In genomic region chr13:114087430-114087829, GRCh38 we compare ENCODE assay signal across 23 cellular contexts. TPM values are rescaled to one million over a fixed set of nuclear protein-coding genes. Genes with fewer than 3 reads are reported as not detected.
A peak's percentile ranks its signal among the peaks of the same experiment; 100 is the strongest.
DNase-seq lines count a peak whose midpoint lies in the region; ATAC-seq and TF ChIP-seq lines count a peak whose summit lies in the region.
"Had no signal": no experiment of that assay in that cellular context is flagged by ENCODE, and none has a peak within 500 bp of the region (broad histone marks: within the 10 kb centered on the region; RNA-seq: fewer than 3 reads in every experiment).

No MANE protein-coding gene starts in this region.

- no peaks in the 10 kb centered on the region for H3K27me3 Mint-ChIP-seq in activated T-cell treated with anti-CD3 and anti-CD28 coated beads, Interleukin-2, amount 50 U/mL, for 24 hours
- no peaks in the 10 kb centered on the region for H3K27me3 Mint-ChIP-seq in activated T-cell treated with anti-CD3 and anti-CD28 coated beads, Interleukin-2, amount 50 U/mL, for 4 hours (ENCODE audit: low read depth)
- no peaks in the 10 kb centered on the region for H3K27me3 Mint-ChIP-seq in neural progenitor cell (ENCODE audit: insufficient read depth, low read depth)
- H3K27me3 Mint-ChIP-seq: activated T-helper 17 cell treated with anti-CD3 and anti-CD28 coated beads, Interleukin-2, amount 50 U/mL, for 72 hours; CD4-positive, alpha-beta memory T cell; memory B cell had no signal

- 83 to 87% (median 85%) methylated on average over 10 to 18 of the region's 18 CpGs for WGBS in adrenal gland, 4 donors

- peaks cover 29% of the 10 kb centered on the region for H3K4me1 Mint-ChIP-seq in activated T-cell treated with anti-CD3 and anti-CD28 coated beads, Interleukin-2, amount 50 U/mL, for 24 hours (ENCODE audit: low read depth)
- H3K4me1 Mint-ChIP-seq in activated T-cell treated with anti-CD3 and anti-CD28 coated beads, Interleukin-2, amount 50 U/mL, for 4 hours (ENCODE audit: low read depth): peaks cover 37% of the 10 kb centered on the region
- H3K4me1 Mint-ChIP-seq in neural progenitor cell: peaks cover 5% of the 10 kb centered on the region

- no peaks in the 10 kb centered on the region for H3K27me3 ChIP-seq in adrenal gland
- H3K27me3 ChIP-seq in neural progenitor cell: peaks cover 60% of the 10 kb centered on the region
- no peaks in the 10 kb centered on the region for H3K27me3 ChIP-seq in BE2C
- H3K27me3 ChIP-seq in H7 (ENCODE audit: control insufficient read depth, insufficient read depth, low read length): no peaks in the 10 kb centered on the region
- H3K27me3 ChIP-seq: MG63 had no signal

- no peaks in the 10 kb centered on the region for H3K79me2 ChIP-seq in neural progenitor cell (ENCODE audit: low read depth)

- H3K27ac ChIP-seq in adrenal gland: no peak overlapping the region
- no peak overlapping the region for H3K27ac ChIP-seq in neural progenitor cell

- peak overlapping the region; percentile 59 for H3K27ac Mint-ChIP-seq in activated T-cell treated with anti-CD3 and anti-CD28 coated beads, Interleukin-2, amount 50 U/mL, for 24 hours
- H3K27ac Mint-ChIP-seq in neural progenitor cell: no peak overlapping the region
- H3K27ac Mint-ChIP-seq: activated T-helper 17 cell treated with anti-CD3 and anti-CD28 coated beads, Interleukin-2, amount 50 U/mL, for 72 hours; memory B cell had no signal

- H3K36me3 Mint-ChIP-seq in activated T-cell treated with anti-CD3 and anti-CD28 coated beads, Interleukin-2, amount 50 U/mL, for 24 hours (ENCODE audit: low read depth): peaks cover 50% of the 10 kb centered on the region
- peaks cover 11% of the 10 kb centered on the region for H3K36me3 Mint-ChIP-seq in activated T-cell treated with anti-CD3 and anti-CD28 coated beads, Interleukin-2, amount 50 U/mL, for 4 hours (ENCODE audit: insufficient read depth)
- H3K36me3 Mint-ChIP-seq in neural progenitor cell: peaks cover 24% of the 10 kb centered on the region

- no peak overlapping the region for H3K9ac ChIP-seq in neural progenitor cell
- H3K9ac ChIP-seq: SK-N-SH had no signal

- H3K4me2 ChIP-seq in neural progenitor cell: peak overlapping the region; percentile 73
- H3K4me2 ChIP-seq: SK-N-SH had no signal

- no peak overlapping the region for H2AFZ ChIP-seq in neural progenitor cell (replicated peaks)

- no peak for TF ChIP-seq POLR2A in adrenal gland (IDR thresholded peaks at IDR 0.05)

- H3K36me3 ChIP-seq in adrenal gland (replicated peaks in 1 of 2) (no peaks in the 10 kb centered on the region), neural progenitor cell (no peaks in the 10 kb centered on the region), BE2C (no peaks in the 10 kb centered on the region; the same call in 1 of the 2 replicates), H7 (replicated peaks; ENCODE audit: control insufficient read depth, insufficient read depth, low read length) (no peaks in the 10 kb centered on the region)
- H3K36me3 ChIP-seq: MG63 had no signal

- H3K4me1 ChIP-seq in adrenal gland (replicated peaks in 1 of 2): no peaks in the 10 kb centered on the region
- peaks cover 31% of the 10 kb centered on the region for H3K4me1 ChIP-seq in neural progenitor cell
- no peaks in the 10 kb centered on the region for H3K4me1 ChIP-seq in BE2C

- H3K4me3 ChIP-seq in adrenal gland (no peak overlapping the region), neural progenitor cell (peak overlapping the region; percentile 39), BE2C (ENCODE audit: low read depth, low read length) (no peak overlapping the region), H7 (ENCODE audit: insufficient read depth, low read depth, low read length) (no peak overlapping the region)
- H3K4me3 ChIP-seq: MG63 had no signal

- peaks cover 15% of the 10 kb centered on the region for H3K9me3 Mint-ChIP-seq in activated T-cell treated with anti-CD3 and anti-CD28 coated beads, Interleukin-2, amount 50 U/mL, for 24 hours
- peaks cover 15% of the 10 kb centered on the region for H3K9me3 Mint-ChIP-seq in activated T-cell treated with anti-CD3 and anti-CD28 coated beads, Interleukin-2, amount 50 U/mL, for 4 hours
- H3K9me3 Mint-ChIP-seq in neural progenitor cell: peaks cover 47% of the 10 kb centered on the region

- peak; percentile 21 for DNase-seq in activated T-cell treated with anti-CD3 and anti-CD28 coated beads, Interleukin-2, amount 50 U/mL, for 24 hours
- DNase-seq in activated T-cell treated with anti-CD3 and anti-CD28 coated beads, Interleukin-2, amount 50 U/mL, for 4 hours: no peak
- DNase-seq in ELF-1 (ENCODE audit: low read depth, low spot score): peak; percentile 35
- peak in 4 of 7 donors; percentile 0 to 31 (median 3) for DNase-seq in adrenal gland
- peak; percentile 54 for DNase-seq in neural progenitor cell (ENCODE audit: low spot score)
- no peak for DNase-seq in BE2C
- DNase-seq in COLO668 (lab: John Stamatoyannopoulos, UW; ENCODE audit: unreplicated experiment): no peak
- DNase-seq in H7: no peak
- DNase-seq: activated CD4-positive, alpha-beta T cell treated with anti-CD3 and anti-CD28 coated beads, Interleukin-2, amount 50 U/mL, for 4 hours; aorta; DMS79 treated with DMSO at 0.1 percent for 48 hours; effector CD8-positive, alpha-beta T cell; glutamatergic neuron; GOT3; MG63; NCI-H146; retina; SK-N-SH; stimulated activated naive CD4-positive, alpha-beta T cell treated with Interleukin-2 at 50 U/mL for 16 hours had no signal

- H4K20me1 ChIP-seq in neural progenitor cell (ENCODE audit: low read depth): no peaks in the 10 kb centered on the region

- H3K4me3 Mint-ChIP-seq in activated T-cell treated with anti-CD3 and anti-CD28 coated beads, Interleukin-2, amount 50 U/mL, for 24 hours: no peak overlapping the region
- no peak overlapping the region for H3K4me3 Mint-ChIP-seq in activated T-cell treated with anti-CD3 and anti-CD28 coated beads, Interleukin-2, amount 50 U/mL, for 4 hours
- no peak overlapping the region for H3K4me3 Mint-ChIP-seq in neural progenitor cell
- H3K4me3 Mint-ChIP-seq: activated T-helper 17 cell treated with anti-CD3 and anti-CD28 coated beads, Interleukin-2, amount 50 U/mL, for 72 hours; CD4-positive, alpha-beta memory T cell; memory B cell had no signal

- no peak for TF ChIP-seq CTCF in adrenal gland (IDR thresholded peaks at IDR 0.05)
- no peak for TF ChIP-seq CTCF in neural progenitor cell (IDR thresholded peaks at IDR 0.05)
- no peak for TF ChIP-seq CTCF in BE2C (IDR thresholded peaks at IDR 0.05; ENCODE audit: low read depth, low read length)

- no peak for ATAC-seq in activated T-cell treated with anti-CD3 and anti-CD28 coated beads, Interleukin-2, amount 50 U/mL, for 4 hours
- ATAC-seq: activated T-helper 17 cell treated with anti-CD3 and anti-CD28 coated beads, Interleukin-2, amount 50 U/mL, for 72 hours; Panc1 had no signal

- intact Hi-C loops in adrenal gland (cut with DNase I): no loop called here

- H3F3A ChIP-seq in neural progenitor cell (ENCODE audit: low read depth): peaks cover 13% of the 10 kb centered on the region

- H3K9me3 ChIP-seq in adrenal gland (replicated peaks in 1 of 3): no peaks in the 10 kb centered on the region
- H3K9me3 ChIP-seq in neural progenitor cell (ENCODE audit: low read depth): no peaks in the 10 kb centered on the region
- H3K9me3 ChIP-seq in BE2C: no peaks in the 10 kb centered on the region
- H3K9me3 ChIP-seq: SK-N-SH had no signal

RNA-seq across cellular contexts. Expression of gene RASA3, which starts 45.0 kb away (rescaled TPM):
- 10 to 100 TPM; 23.7 to 28.7 (median 26.6) TPM for total RNA-seq in activated T-cell treated with anti-CD3 and anti-CD28 coated beads, Interleukin-2, amount 50 U/mL, for 4 hours
- total RNA-seq in adrenal gland (10 to 100 TPM in 2 of 8 donors, 1 to 10 TPM in 6; 5.0 to 11.7 (median 8.0) TPM), neural progenitor cell (ENCODE audit: low replicate concordance) (2.9 and 6.0 TPM in 2 replicates)
- polyA plus RNA-seq in adrenal gland: 1 to 10 TPM; 2.9 to 8.2 (median 5.4) TPM
- 5.1 TPM for polyA plus RNA-seq in BE2C (2012; ENCODE audit: insufficient read depth, insufficient read length, low read depth)
- total RNA-seq in H7 (2014; rRNA removed; shearing (Covaris generic)): 15.3 and 16.5 TPM in 2 replicates

Comparison
In these comparisons a context has a peak if more than half of its experiments do, and no peak if none do; other contexts are left out.
1. DNase-seq: peak in activated T-cell treated with anti-CD3 and anti-CD28 coated beads, Interleukin-2, amount 50 U/mL, for 24 hours (single experiment), ELF-1 (single experiment), adrenal gland (4 of 7) and neural progenitor cell (single experiment); none in activated T-cell treated with anti-CD3 and anti-CD28 coated beads, Interleukin-2, amount 50 U/mL, for 4 hours (single experiment), BE2C (single experiment), COLO668 (single experiment) and H7 (single experiment).